33 cellular contexts compared by ENCODE assay signal in genomic region chr1:179911812-179912211, GRCh38.
"Had no signal": no experiment of that assay in that cellular context is flagged by ENCODE, and none has a peak within 500 bp of the region (broad histone marks: within the 10 kb centered on the region; RNA-seq: fewer than 3 reads in every experiment).

No MANE protein-coding gene starts in this region.

- H3K4me3 ChIP-seq: coronary artery, dorsolateral prefrontal cortex, gastrocnemius medialis, heart left ventricle had no signal

- FAIRE-seq: bronchial epithelial cell had no signal

- H3K27me3 ChIP-seq: brain microvascular endothelial cell, dorsolateral prefrontal cortex, gastrocnemius medialis, heart left ventricle had no signal

- H3K27ac ChIP-seq: brain microvascular endothelial cell, coronary artery, heart left ventricle, VCaP had no signal

- ATAC-seq: activated T-helper 17 cell treated with anti-CD3 and anti-CD28 coated beads, Interleukin-2, amount 50 U/mL, for 72 hours; esophagus mucosa; gastrocnemius medialis; heart left ventricle; WTC11 had no signal

- H3K27ac Mint-ChIP-seq: activated CD4-positive, alpha-beta memory T cell treated with anti-CD3 and anti-CD28 coated beads, Interleukin-2, amount 10 ng/mL, durations not matched to agents 7 days and 5 days; activated CD4-positive, alpha-beta T cell treated with anti-CD3 and anti-CD28 coated beads, Interleukin-2, amount 10 ng/mL, durations not matched to agents 7 days and 5 days; activated T-helper 17 cell treated with anti-CD3 and anti-CD28 coated beads, Interleukin-2, amount 50 U/mL, for 72 hours; dendritic cell treated with granulocyte-macrophage colony-stimulating factor and Interleukin-4, amounts not matched to agents 40 ng/mL and 50 ng/mL, for 4 days; endodermal cell had no signal

- H3K9me3 Mint-ChIP-seq: activated CD4-positive, alpha-beta memory T cell treated with anti-CD3 and anti-CD28 coated beads, Interleukin-2, amount 10 ng/mL, durations not matched to agents 7 days and 5 days; activated CD4-positive, alpha-beta T cell treated with anti-CD3 and anti-CD28 coated beads, Interleukin-2, amount 10 ng/mL, durations not matched to agents 7 days and 5 days; activated T-cell treated with anti-CD3 and anti-CD28 coated beads, Interleukin-2, amount 50 U/mL, for 24 hours; activated T-helper 17 cell treated with anti-CD3 and anti-CD28 coated beads, Interleukin-2, amount 50 U/mL, for 72 hours; central memory CD8-positive, alpha-beta T cell; dendritic cell treated with granulocyte-macrophage colony-stimulating factor and Interleukin-4, amounts not matched to agents 40 ng/mL and 50 ng/mL, for 4 days; endodermal cell had no signal

- H3K4me3 Mint-ChIP-seq: activated CD4-positive, alpha-beta memory T cell treated with anti-CD3 and anti-CD28 coated beads, Interleukin-2, amount 10 ng/mL, durations not matched to agents 7 days and 5 days; activated CD4-positive, alpha-beta T cell treated with anti-CD3 and anti-CD28 coated beads, Interleukin-2, amount 10 ng/mL, durations not matched to agents 7 days and 5 days; activated naive CD8-positive, alpha-beta T cell; activated T-cell treated with anti-CD3 and anti-CD28 coated beads, Interleukin-2, amount 50 U/mL, for 24 hours; activated T-helper 17 cell treated with anti-CD3 and anti-CD28 coated beads, Interleukin-2, amount 50 U/mL, for 72 hours; central memory CD8-positive, alpha-beta T cell; dendritic cell treated with granulocyte-macrophage colony-stimulating factor and Interleukin-4, amounts not matched to agents 40 ng/mL and 50 ng/mL, for 4 days; endodermal cell; WTC11 had no signal

- DNase-seq: activated CD4-positive, alpha-beta memory T cell treated with anti-CD3 and anti-CD28 coated beads, Interleukin-2, amount 10 ng/mL, durations not matched to agents 7 days and 5 days; activated CD4-positive, alpha-beta T cell treated with anti-CD3 and anti-CD28 coated beads for 1 hour; activated CD4-positive, alpha-beta T cell treated with anti-CD3 and anti-CD28 coated beads for 4 hours; activated CD4-positive, alpha-beta T cell treated with anti-CD3 and anti-CD28 coated beads, Interleukin-2, amount 10 ng/mL, durations not matched to agents 7 days and 5 days; activated CD4-positive, alpha-beta T cell treated with anti-CD3 and anti-CD28 coated beads, Interleukin-2, amount 50 U/mL, for 4 hours; activated CD8-positive, alpha-beta memory T cell treated with anti-CD3 and anti-CD28 coated beads, Interleukin-2, amount 50 U/mL, for 48 hours; activated effector memory CD4-positive, alpha-beta T cell treated with Interleukin-2 at 50 U/mL for 16 hours; activated gamma-delta T cell treated with Interleukin-2 at 50 U/mL for 16 hours; activated naive CD4-positive, alpha-beta T cell treated with anti-CD3 and anti-CD28 coated beads, Interleukin-2, amount 50 U/mL, for 16 hours; activated naive CD4-positive, alpha-beta T cell treated with Interleukin-2 at 50 U/mL for 16 hours; activated T-cell treated with anti-CD3 and anti-CD28 coated beads for 4 hours; activated T-cell treated with anti-CD3 and anti-CD28 coated beads, Interleukin-2, amount 50 U/mL, for 24 hours; amniotic stem cell; anterior cingulate cortex; brain microvascular endothelial cell; dorsolateral prefrontal cortex; effector memory CD4-positive, alpha-beta T cell; endodermal cell; foreskin fibroblast; gastrocnemius medialis; glutamatergic neuron; heart left ventricle; T-helper 1 cell; T-helper 2 cell had no signal

- H3K27me3 Mint-ChIP-seq: activated CD4-positive, alpha-beta memory T cell treated with anti-CD3 and anti-CD28 coated beads, Interleukin-2, amount 10 ng/mL, durations not matched to agents 7 days and 5 days; activated CD4-positive, alpha-beta T cell treated with anti-CD3 and anti-CD28 coated beads, Interleukin-2, amount 10 ng/mL, durations not matched to agents 7 days and 5 days; activated naive CD8-positive, alpha-beta T cell; activated T-cell treated with anti-CD3 and anti-CD28 coated beads, Interleukin-2, amount 50 U/mL, for 24 hours; activated T-helper 17 cell treated with anti-CD3 and anti-CD28 coated beads, Interleukin-2, amount 50 U/mL, for 72 hours; central memory CD8-positive, alpha-beta T cell; dendritic cell treated with granulocyte-macrophage colony-stimulating factor and Interleukin-4, amounts not matched to agents 40 ng/mL and 50 ng/mL, for 4 days had no signal

- H3K9me3 ChIP-seq: gastrocnemius medialis, heart left ventricle had no signal

- H3K4me1 ChIP-seq: heart left ventricle had no signal

- H3K4me1 Mint-ChIP-seq: endodermal cell, WTC11 had no signal
